Comparison of ENCODE assay signal across 15 cellular contexts in genomic region chr11:127071606-127072005, GRCh38.
"Had no signal": no experiment of that assay in that cellular context is flagged by ENCODE, and none has a peak within 500 bp of the region (broad histone marks: within the 10 kb centered on the region; RNA-seq: fewer than 3 reads in every experiment).

No MANE protein-coding gene starts in this region.

- H3K36me3 Mint-ChIP-seq: immature natural killer cell; naive B cell; stimulated activated memory B cell treated with anti-CD40 and anti-IgM and Interleukin-4, amounts not matched to agents 10 μg/mL and 1 μg/mL and 100 μg/mL, for 72 hours had no signal

- H3K9me3 Mint-ChIP-seq: immature natural killer cell had no signal

- DNase-seq: activated CD4-positive, alpha-beta T cell treated with anti-CD3 and anti-CD28 coated beads, Interleukin-2, amount 50 U/mL, for 4 hours; activated CD4-positive, CD25-positive, alpha-beta regulatory T cell treated with anti-CD3 and anti-CD28 coated beads, Interleukin-2, amount 50 U/mL, for 72 hours; activated naive CD4-positive, alpha-beta T cell treated with anti-CD3 and anti-CD28 coated beads, Interleukin-2, amount 50 U/mL, for 16 hours; activated T-cell treated with anti-CD3 and anti-CD28 coated beads, Interleukin-2, amount 50 U/mL, for 1 hour; adrenal gland; foreskin keratinocyte; immature natural killer cell; left colon; naive B cell; posterior cingulate gyrus; right lobe of liver; spleen; stimulated activated CD4-positive, alpha-beta T cell treated with anti-CD3 and anti-CD28 coated beads, Interleukin-1b, Interleukin-23, amount 100 ng/mL, for 48 hours; transverse colon had no signal

- H3K4me3 Mint-ChIP-seq: immature natural killer cell; naive B cell; stimulated activated memory B cell treated with anti-CD40 and anti-IgM and Interleukin-4, amounts not matched to agents 10 μg/mL and 1 μg/mL and 100 μg/mL, for 72 hours had no signal

- H3K27me3 Mint-ChIP-seq: naive B cell; stimulated activated memory B cell treated with anti-CD40 and anti-IgM and Interleukin-4, amounts not matched to agents 10 μg/mL and 1 μg/mL and 100 μg/mL, for 72 hours had no signal

- H3K4me1 Mint-ChIP-seq: immature natural killer cell had no signal

- H3K27ac Mint-ChIP-seq: immature natural killer cell; naive B cell; stimulated activated memory B cell treated with anti-CD40 and anti-IgM and Interleukin-4, amounts not matched to agents 10 μg/mL and 1 μg/mL and 100 μg/mL, for 72 hours had no signal
